In genomic region chr10:3455385-3456334, GRCh38 we compare ENCODE assay signal across 11 cellular contexts.
A peak's percentile ranks its signal among the peaks of the same experiment; 100 is the strongest.
DNase-seq lines count a peak whose midpoint lies in the region; ATAC-seq, FAIRE-seq and TF ChIP-seq lines count a peak whose summit lies in the region.
"Had no signal": no experiment of that assay in that cellular context is flagged by ENCODE, and none has a peak within 500 bp of the region (broad histone marks: within the 10 kb centered on the region; RNA-seq: fewer than 3 reads in every experiment).

No MANE protein-coding gene starts in this region.

- H3K27ac ChIP-seq in A673 (ENCODE audit: low read depth, low read length, poor library complexity, severe bottlenecking) (peak overlapping the region; percentile 34), transverse colon (no peak overlapping the region)

- H3K4me3 ChIP-seq in A673 (ENCODE audit: low read depth, low read length, poor library complexity, severe bottlenecking), result no peak overlapping the region
- no peak overlapping the region for H3K4me3 ChIP-seq in kidney epithelial cell (ENCODE audit: low read depth, low read length)
- no peak overlapping the region for H3K4me3 ChIP-seq in transverse colon

- H3K27me3 ChIP-seq in A673 (replicated peaks; ENCODE audit: insufficient read depth, low read depth, low read length, poor library complexity) (no peaks in the 10 kb centered on the region), kidney epithelial cell (ENCODE audit: control insufficient read depth, insufficient read depth, low read length) (no peaks in the 10 kb centered on the region), transverse colon (no peaks in the 10 kb centered on the region)

- peak; percentile 73 for FAIRE-seq in GM12891 (lab: Jason Lieb, UNC)

- intact Hi-C loops in A673 (cut with micrococcal nuclease; ENCODE audit: unreplicated experiment) (no loop called here), transverse colon (cut with DNase I; ENCODE audit: low total_unique reads) (no loop called here)

- TF ChIP-seq CTCF in A673 (conservative IDR thresholded peaks at IDR 0.05; ENCODE audit: low read depth, low read length), result no peak
- TF ChIP-seq CTCF in kidney epithelial cell (IDR thresholded peaks at IDR 0.05; ENCODE audit: insufficient read depth, low read length, poor library complexity, severe bottlenecking), result peak; percentile 13
- no peak for TF ChIP-seq CTCF in transverse colon (IDR thresholded peaks at IDR 0.05)

- H3K4me1 ChIP-seq in A673 (ENCODE audit: insufficient read depth, low read length, poor library complexity, severe bottlenecking), result peaks cover 47% of the 10 kb centered on the region
- H3K4me1 ChIP-seq in transverse colon, result peaks cover 0 to 28% (median 5%) of the 10 kb centered on the region in 4 donors

- H3K9me3 ChIP-seq in A673 (ENCODE audit: low read depth, low read length, poor library complexity, severe bottlenecking) (no peaks in the 10 kb centered on the region), transverse colon (no peaks in the 10 kb centered on the region)

- no TSS peak for BruUV-seq in A673 (replicated peaks; lab: Mats Ljungman, UMichigan)

- ATAC-seq in activated CD4-positive, CD25-positive, alpha-beta regulatory T cell treated with anti-CD3 and anti-CD28 coated beads, Interleukin-2, amount 50 U/mL, for 24 hours, result no peak

- 80 to 82% methylated on average over 10 to 13 of the region's 13 CpGs for WGBS in transverse colon (ENCODE audit: low coverage in 1 of 2), 2 donors

- in situ Hi-C loops in transverse colon (cut with MboI; ENCODE audit: low pct_ligation_motif_present in 1 of 4, low pct_unique_long_range_greater_than_20kb in 1 of 4, low sequenced_read_pairs in 3 of 4), result loop anchor here in 1 of 4 donors (25.0 kb wide), 2 partner anchors 307 to 607 kb away; no protein-coding TSS in a partner anchor

- POLR2A ChIA-PET in A673 (lab: Charles Lee; ENCODE audit: low non-redundant PET), result no interaction called here

- no peak for TF ChIP-seq EP300 in transverse colon (IDR thresholded peaks at IDR 0.05; ENCODE audit: low read depth)

- no peak for TF ChIP-seq POLR2A in GM12891 (IDR thresholded peaks at IDR 0.05; ENCODE audit: low read depth, low read length)
- TF ChIP-seq POLR2A in transverse colon (IDR thresholded peaks at IDR 0.05), result no peak

- CTCF ChIA-PET in A673 (lab: Charles Lee), result no interaction called here

- no peaks in the 10 kb centered on the region for H3K36me3 ChIP-seq in A673 (ENCODE audit: insufficient read depth, low read length, poor library complexity, severe bottlenecking)
- no peaks in the 10 kb centered on the region for H3K36me3 ChIP-seq in kidney epithelial cell (ENCODE audit: control insufficient read depth, insufficient read depth, low read length)
- no peaks in the 10 kb centered on the region for H3K36me3 ChIP-seq in transverse colon

- DNase-seq in A673 (ENCODE audit: low spot score) (no peak), GM12891 (ENCODE audit: insufficient read length, low spot score) (no peak), amniotic epithelial cell (ENCODE audit: low read depth) (peak; percentile 77), kidney epithelial cell (ENCODE audit: low read depth) (no peak), SIG-M5 (lab: John Stamatoyannopoulos, UW) (no peak), NCI-H69 (lab: John Stamatoyannopoulos, UW) (no peak), transverse colon (no peak)
- DNase-seq: CD8-positive, alpha-beta memory T cell; NCI-H1092 treated with DMSO at 0.1 percent for 48 hours; stimulated activated CD4-positive, alpha-beta T cell treated with anti-CD3 and anti-CD28 coated beads, Interleukin-12 subunit alpha, Interleukin-12 subunit beta, amount 100 ng/mL, for 4 hours had no signal

TF ChIP-seq in GM12891, 5 proteins besides CTCF, POLR2A, EP300 and RAD21:
- TF ChIP-seq TAF1 (IDR thresholded peaks at IDR 0.05; ENCODE audit: low read depth, low read length) (no peak), POU2F2 (IDR thresholded peaks at IDR 0.05; ENCODE audit: low read depth, low read length) (no peak), POLR2AphosphoS5 (IDR thresholded peaks at IDR 0.05; ENCODE audit: low read depth, low read length) (no peak)
